In genomic region chr16:16908058-16908457, GRCh38 we compare ENCODE assay signal across 21 cellular contexts.
DNase-seq lines count a peak whose midpoint lies in the region; ATAC-seq and TF ChIP-seq lines count a peak whose summit lies in the region.
"Had no signal": no experiment of that assay in that cellular context is flagged by ENCODE, and none has a peak within 500 bp of the region (broad histone marks: within the 10 kb centered on the region; RNA-seq: fewer than 3 reads in every experiment).

No MANE protein-coding gene starts in this region.

- H3K9me3 Mint-ChIP-seq in stimulated activated naive B cell treated with anti-CD40 and anti-IgM and Interleukin-4, amounts not matched to agents 10 μg/mL and 1 μg/mL and 100 μg/mL, for 72 hours: peaks cover 5 to 13% of the 10 kb centered on the region in 2 donors
- H3K9me3 Mint-ChIP-seq: CD4-positive, alpha-beta T cell had no signal

- H3K36me3 ChIP-seq in esophagus muscularis mucosa (no peaks in the 10 kb centered on the region), trophoblast cell (ENCODE audit: control insufficient read depth in 1 of 2, insufficient read depth in 2 of 2, low read length in 2 of 2) (no peaks in the 10 kb centered on the region), smooth muscle cell (ENCODE audit: low read depth) (no peaks in the 10 kb centered on the region)
- H3K36me3 ChIP-seq: BE2C, BLaER1 had no signal

- no peaks in the 10 kb centered on the region for H3K4me1 ChIP-seq in esophagus muscularis mucosa
- no peaks in the 10 kb centered on the region for H3K4me1 ChIP-seq in trophoblast cell (ENCODE audit: control insufficient read depth in 1 of 2, insufficient read depth in 2 of 2, low read length in 2 of 2)
- no peaks in the 10 kb centered on the region for H3K4me1 ChIP-seq in smooth muscle cell (ENCODE audit: low read depth)
- H3K4me1 ChIP-seq: BE2C, Caco-2 had no signal

- H3K4me1 Mint-ChIP-seq in stimulated activated naive B cell treated with anti-CD40 and anti-IgM and Interleukin-4, amounts not matched to agents 10 μg/mL and 1 μg/mL and 100 μg/mL, for 72 hours: peaks cover 0 to 5% of the 10 kb centered on the region in 2 donors
- H3K4me1 Mint-ChIP-seq: CD14-positive monocyte had no signal

- no peak overlapping the region for H3K27ac ChIP-seq in esophagus muscularis mucosa (replicated peaks in 1 of 4)
- no peak overlapping the region for H3K27ac ChIP-seq in trophoblast cell (ENCODE audit: low read depth, low read length)
- no peak overlapping the region for H3K27ac ChIP-seq in smooth muscle cell (ENCODE audit: low read depth)
- H3K27ac ChIP-seq: BLaER1 had no signal

- no peak overlapping the region for H3K4ac ChIP-seq in trophoblast cell (ENCODE audit: low read depth, low read length)

- no peak overlapping the region for H3K18ac ChIP-seq in trophoblast cell (ENCODE audit: low read length)

- no peak for TF ChIP-seq POLR2A in esophagus muscularis mucosa (IDR thresholded peaks at IDR 0.05; ENCODE audit: low read depth)

- H3K36me3 Mint-ChIP-seq in stimulated activated naive B cell treated with anti-CD40 and anti-IgM and Interleukin-4, amounts not matched to agents 10 μg/mL and 1 μg/mL and 100 μg/mL, for 72 hours: peaks cover 3 to 6% of the 10 kb centered on the region in 2 donors
- H3K36me3 Mint-ChIP-seq: CD14-positive monocyte; CD8-positive, alpha-beta T cell had no signal

- no peaks in the 10 kb centered on the region for H4K20me1 ChIP-seq in smooth muscle cell (ENCODE audit: low read depth)
- H4K20me1 ChIP-seq: BLaER1 had no signal

- H4K12ac ChIP-seq in trophoblast cell (ENCODE audit: low read depth, low read length): no peak overlapping the region

- no peak for TF ChIP-seq CTCF in GM10266 (IDR thresholded peaks at IDR 0.05; ENCODE audit: control insufficient read depth, insufficient read depth, low read depth, missing control alignments)
- TF ChIP-seq CTCF in esophagus muscularis mucosa (IDR thresholded peaks at IDR 0.05): no peak
- no peak for TF ChIP-seq CTCF in smooth muscle cell (IDR thresholded peaks at IDR 0.05; ENCODE audit: borderline replicate concordance, insufficient read depth, poor library complexity, severe bottlenecking)

- WGBS in esophagus muscularis mucosa: 71% methylated on average over 5 of the region's 5 CpGs
- WGBS in trophoblast cell (ENCODE audit: extremely low coverage, insufficient coverage, insufficient read length): no CpG with 5 or more reads among the region's 5 CpGs
- 83% methylated on average over 5 of the region's 5 CpGs for WGBS in smooth muscle cell (ENCODE audit: low lambda C conversion rate)

- H3K9ac ChIP-seq in trophoblast cell (ENCODE audit: low read length): no peak overlapping the region
- no peak overlapping the region for H3K9ac ChIP-seq in smooth muscle cell (ENCODE audit: low read depth)
- H3K9ac ChIP-seq: BLaER1 had no signal

- H4K8ac ChIP-seq in trophoblast cell (ENCODE audit: low read depth, low read length): no peak overlapping the region

- peaks cover 24 to 34% of the 10 kb centered on the region in 2 donors for H3K27me3 Mint-ChIP-seq in stimulated activated naive B cell treated with anti-CD40 and anti-IgM and Interleukin-4, amounts not matched to agents 10 μg/mL and 1 μg/mL and 100 μg/mL, for 72 hours

- no peaks in the 10 kb centered on the region for H3F3A ChIP-seq in smooth muscle cell (ENCODE audit: low read depth)

- no peak overlapping the region for H2AFZ ChIP-seq in trophoblast cell (ENCODE audit: insufficient read depth, low read length, poor library complexity)
- no peak overlapping the region for H2AFZ ChIP-seq in smooth muscle cell (ENCODE audit: low read depth)

- H4K91ac ChIP-seq in trophoblast cell (ENCODE audit: low read depth, low read length): no peak overlapping the region

- ATAC-seq in stimulated activated naive B cell treated with anti-CD40 and anti-IgM and Interleukin-4, amounts not matched to agents 10 μg/mL and 1 μg/mL and 100 μg/mL, for 72 hours (replicated peaks): peak; percentile 38 to 90
- no peak for ATAC-seq in GM19397 (IDR thresholded peaks at IDR 0.05; ENCODE audit: unreplicated experiment)
- no peak for ATAC-seq in HG02610 (IDR thresholded peaks at IDR 0.05; ENCODE audit: unreplicated experiment)
- ATAC-seq: CD8-positive, alpha-beta T cell had no signal

- H3K27me3 ChIP-seq in esophagus muscularis mucosa (no peaks in the 10 kb centered on the region), trophoblast cell (ENCODE audit: insufficient read depth, low read length) (no peaks in the 10 kb centered on the region), smooth muscle cell (ENCODE audit: low read depth) (no peaks in the 10 kb centered on the region)
- H3K27me3 ChIP-seq: BE2C, BLaER1 had no signal

- H3K4me3 Mint-ChIP-seq in stimulated activated naive B cell treated with anti-CD40 and anti-IgM and Interleukin-4, amounts not matched to agents 10 μg/mL and 1 μg/mL and 100 μg/mL, for 72 hours: no peak overlapping the region
- H3K4me3 Mint-ChIP-seq: CD4-positive, alpha-beta T cell; CD8-positive, alpha-beta T cell had no signal

- H3K79me1 ChIP-seq in trophoblast cell (ENCODE audit: low read length): no peaks in the 10 kb centered on the region

- no peak for TF ChIP-seq EP300 in esophagus muscularis mucosa (IDR thresholded peaks at IDR 0.05)

- intact Hi-C loops in esophagus muscularis mucosa (cut with DNase I): no loop called here

- H2BK12ac ChIP-seq in trophoblast cell (ENCODE audit: low read length): no peak overlapping the region

- H3K27ac Mint-ChIP-seq in stimulated activated naive B cell treated with anti-CD40 and anti-IgM and Interleukin-4, amounts not matched to agents 10 μg/mL and 1 μg/mL and 100 μg/mL, for 72 hours: no peak overlapping the region
- H3K27ac Mint-ChIP-seq: CD4-positive, alpha-beta T cell; CD8-positive, alpha-beta T cell had no signal

- H2BK5ac ChIP-seq in trophoblast cell (ENCODE audit: low read depth, low read length, poor library complexity): no peak overlapping the region

- H3K4me3 ChIP-seq in esophagus muscularis mucosa (no peak overlapping the region), trophoblast cell (ENCODE audit: low read depth, low read length) (no peak overlapping the region), smooth muscle cell (no peak overlapping the region)
- H3K4me3 ChIP-seq: BLaER1 had no signal

- peak overlapping the region; percentile 49 for H3K23ac ChIP-seq in trophoblast cell (ENCODE audit: low read length)

- H3K9me3 ChIP-seq in esophagus muscularis mucosa: peaks cover 0 to 15% (median 9%) of the 10 kb centered on the region in 4 donors
- H3K9me3 ChIP-seq in trophoblast cell (ENCODE audit: insufficient read depth, low read depth, low read length): peaks cover 1% of the 10 kb centered on the region
- H3K9me3 ChIP-seq in smooth muscle cell (replicated peaks; ENCODE audit: low read depth): peaks cover 3% of the 10 kb centered on the region
- H3K9me3 ChIP-seq: BE2C, Caco-2 had no signal

- H3K4me2 ChIP-seq in trophoblast cell (ENCODE audit: low read length): no peak overlapping the region
- no peak overlapping the region for H3K4me2 ChIP-seq in smooth muscle cell
- H3K4me2 ChIP-seq: BLaER1 had no signal

- peak; percentile 31 for DNase-seq in GM10266 (ENCODE audit: extremely low spot score)
- DNase-seq in esophagus muscularis mucosa (ENCODE audit: extremely low spot score): peak; percentile 19
- DNase-seq in trophoblast cell: no peak
- no peak for DNase-seq in stimulated activated naive B cell treated with anti-CD40 and anti-IgM and Interleukin-4, amounts not matched to agents 10 μg/mL and 1 μg/mL and 100 μg/mL, for 72 hours
- DNase-seq in cortex of kidney (lab: John Stamatoyannopoulos, UW): no peak
- DNase-seq in smooth muscle cell (lab: John Stamatoyannopoulos, UW; ENCODE audit: unreplicated experiment): no peak
- DNase-seq: 8988T; ACHN; BE2C; C1 segment of cervical spinal cord; Caco-2; Calu3; CD4-positive, alpha-beta T cell; CD8-positive, alpha-beta T cell; DND-41; EL; GDM1 had no signal

- H2AK5ac ChIP-seq in trophoblast cell (ENCODE audit: low read length): no peak overlapping the region

- no peak overlapping the region for H3K14ac ChIP-seq in trophoblast cell (ENCODE audit: low read length)

- no peak overlapping the region for H2BK120ac ChIP-seq in trophoblast cell (ENCODE audit: insufficient read depth, low read length, poor library complexity)

- H3K79me2 ChIP-seq in trophoblast cell (ENCODE audit: control insufficient read depth, insufficient read depth, low read length, poor library complexity): no peaks in the 10 kb centered on the region
- no peaks in the 10 kb centered on the region for H3K79me2 ChIP-seq in smooth muscle cell (ENCODE audit: low read depth)

Comparison
In these comparisons a context has a peak if more than half of its experiments do, and no peak if none do; other contexts are left out.
1. DNase-seq: peak in GM10266 (single experiment) and esophagus muscularis mucosa (single experiment); none in trophoblast cell (0 of 2), stimulated activated naive B cell treated with anti-CD40 and anti-IgM and Interleukin-4, amounts not matched to agents 10 μg/mL and 1 μg/mL and 100 μg/mL, for 72 hours (single experiment), cortex of kidney (single experiment) and smooth muscle cell (single experiment).
2. ATAC-seq: peak in stimulated activated naive B cell treated with anti-CD40 and anti-IgM and Interleukin-4, amounts not matched to agents 10 μg/mL and 1 μg/mL and 100 μg/mL, for 72 hours (2 of 2); none in GM19397 (single experiment) and HG02610 (single experiment).